ENCODE assay signal across 1 cellular context in genomic region chr1:156121441-156121840, GRCh38.
TF ChIP-seq lines count a peak whose summit lies in the region.

No MANE protein-coding gene starts in this region.

TF ChIP-seq in GM23338, 12 proteins besides CTCF, POLR2A, EP300 and RAD21:
- TF ChIP-seq ZNF462 (CRISPR knock-in tag; IDR thresholded peaks at IDR 0.05) = no peak
- TF ChIP-seq ZNF114 (CRISPR knock-in tag; IDR thresholded peaks at IDR 0.05) = no peak
- TF ChIP-seq NANOG (IDR thresholded peaks at IDR 0.05; ENCODE audit: borderline replicate concordance) = no peak
- no peak for TF ChIP-seq CREB1 (CRISPR knock-in tag; IDR thresholded peaks at IDR 0.05; ENCODE audit: low read depth)
- no peak for TF ChIP-seq ETS1 (IDR thresholded peaks at IDR 0.05)
- no peak for TF ChIP-seq ZNF331 (CRISPR knock-in tag; IDR thresholded peaks at IDR 0.05; ENCODE audit: low read depth)
- TF ChIP-seq EZH2phosphoT487 (IDR thresholded peaks at IDR 0.05; ENCODE audit: unreplicated experiment) = no peak
TF ChIP-seq in GM23338: peak in this region for 0.
